1 cellular context compared by ENCODE assay signal in genomic region chr1:26020941-26021646, GRCh38.
A peak's percentile ranks its signal among the peaks of the same experiment; 100 is the strongest.
TF ChIP-seq lines count a peak whose summit lies in the region.

No MANE protein-coding gene starts in this region.

TF ChIP-seq in H1, 55 proteins besides CTCF, POLR2A, EP300 and RAD21:
- TF ChIP-seq RBBP5 (IDR thresholded peaks at IDR 0.05; ENCODE audit: borderline replicate concordance, low read depth, low read length) (no peak), CEBPB (IDR thresholded peaks at IDR 0.05; ENCODE audit: low read depth, low read length) (no peak), NANOG (IDR thresholded peaks at IDR 0.05; ENCODE audit: insufficient read depth, low read depth, low read length, poor library complexity, severe bottlenecking) (no peak), SIN3A (conservative IDR thresholded peaks at IDR 0.05 in 1 of 2, IDR thresholded peaks at IDR 0.05 in 1 of 2; ENCODE audit: low read depth in 1 of 2, low read length in 2 of 2) (peak in 1 of 2 experiments; percentile 56; a peak in 1 of 4 replicates), CREB1 (IDR thresholded peaks at IDR 0.05) (no peak), RFX5 (IDR thresholded peaks at IDR 0.05; ENCODE audit: borderline replicate concordance, low read depth, low read length) (no peak), KDM4A (IDR thresholded peaks at IDR 0.05; ENCODE audit: low read depth, low read length, severe bottlenecking) (peak; percentile 5)
